18 cellular contexts compared by ENCODE assay signal in the genomic region with DNA sequence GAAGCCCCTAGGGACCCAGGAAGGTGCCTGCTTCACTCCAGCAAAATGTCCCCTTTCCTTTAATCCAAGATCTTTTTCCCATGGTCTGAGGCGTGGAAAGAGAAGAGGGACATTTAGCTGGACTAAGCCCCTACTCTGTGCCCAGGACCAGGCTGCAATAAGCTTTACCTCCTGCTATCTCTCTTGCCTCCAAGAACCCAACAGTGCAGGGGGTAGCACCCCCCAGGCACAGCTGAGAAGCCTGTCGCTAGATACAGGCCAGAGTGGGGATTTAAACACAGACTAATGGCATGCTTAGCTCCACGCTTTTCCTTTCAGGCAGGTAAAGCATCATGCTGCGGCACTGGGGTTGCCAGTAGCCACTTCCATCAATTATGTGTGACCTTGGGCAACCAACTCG. TPM values are rescaled to one million over a fixed set of nuclear protein-coding genes. Genes with fewer than 3 reads are reported as not detected.
"Had no signal": no experiment of that assay in that cellular context is flagged by ENCODE, and none has a peak within 500 bp of the region (broad histone marks: within the 10 kb centered on the region; RNA-seq: fewer than 3 reads in every experiment).

No MANE protein-coding gene starts in this region.

- DNase-seq: activated CD4-positive, alpha-beta T cell treated with anti-CD3 and anti-CD28 coated beads, Interleukin-2, amount 50 U/mL, for 4 hours; activated naive CD4-positive, alpha-beta T cell treated with anti-CD3 and anti-CD28 coated beads, Interleukin-2, amount 50 U/mL, for 16 hours; central memory CD4-positive, alpha-beta T cell; glutamatergic neuron; immature natural killer cell; left cardiac atrium; midbrain; retina; transverse colon had no signal

- H3K9me3 ChIP-seq: adrenal gland, transverse colon had no signal

- H3K36me3 Mint-ChIP-seq: immature natural killer cell had no signal

- H3K4me3 Mint-ChIP-seq: activated T-helper 17 cell treated with anti-CD3 and anti-CD28 coated beads, Interleukin-2, amount 50 U/mL, for 72 hours; immature natural killer cell had no signal

- H2AFZ ChIP-seq: parathyroid adenoma had no signal

- H3K27ac Mint-ChIP-seq: immature natural killer cell had no signal

- H3K27ac ChIP-seq: adrenal gland, parathyroid adenoma had no signal

- H3K4me1 ChIP-seq: adrenal gland, parathyroid adenoma, transverse colon had no signal

- H3K79me2 ChIP-seq: parathyroid adenoma had no signal

- H3K27me3 ChIP-seq: transverse colon had no signal

- H3K9ac ChIP-seq: parathyroid adenoma had no signal

- H3K9me3 Mint-ChIP-seq: activated T-helper 17 cell treated with anti-CD3 and anti-CD28 coated beads, Interleukin-2, amount 50 U/mL, for 72 hours; immature natural killer cell had no signal

- H3K36me3 ChIP-seq: adrenal gland, transverse colon had no signal

- H3K4me3 ChIP-seq: adrenal gland, lung, skin epidermis, transverse colon had no signal

RNA-seq across cellular contexts. Expression of a gene that starts 24.5 kb away (rescaled TPM):
- total RNA-seq: adrenal gland, fibroblast of villous mesenchyme, left cardiac atrium, lung, subcutaneous adipose tissue, transverse colon had no signal
- polyA plus RNA-seq: adrenal gland, esophagus, immature natural killer cell had no signal

RNA-seq across cellular contexts. Expression of a gene that starts 31.3 kb away (rescaled TPM):
- total RNA-seq: activated T-helper 17 cell treated with anti-CD3 and anti-CD28 coated beads, Interleukin-2, amount 50 U/mL, for 72 hours; fibroblast of villous mesenchyme; T-helper 2 cell treated with Interferon-gamma antibody and Interleukin-4, amounts not matched to agents 100 ng/mL and 5 ng/mL, for 36 hours had no signal
- polyA plus RNA-seq: immature natural killer cell had no signal
